ENCODE assay signal across 1 cellular context in genomic region chr7:139133335-139134139, GRCh38.
TF ChIP-seq lines count a peak whose summit lies in the region.

No MANE protein-coding gene starts in this region.

TF ChIP-seq in HepG2, 621 proteins besides CTCF, POLR2A, EP300 and RAD21 (continued from another document and continues in another):
- TF ChIP-seq ZNF687 (CRISPR knock-in tag; IDR thresholded peaks at IDR 0.05), result peak; percentile 95
- peak; percentile 97 for TF ChIP-seq ARID4A (CRISPR knock-in tag; IDR thresholded peaks at IDR 0.05; ENCODE audit: borderline replicate concordance)
- no peak for TF ChIP-seq ZNF33B (CRISPR knock-in tag; IDR thresholded peaks at IDR 0.05)
- no peak for TF ChIP-seq RAD51 (IDR thresholded peaks at IDR 0.05; ENCODE audit: borderline replicate concordance)
- peak; percentile 35 for TF ChIP-seq RARA (CRISPR knock-in tag; IDR thresholded peaks at IDR 0.05)
- peak; percentile 82 for TF ChIP-seq ATF2 (CRISPR knock-in tag; IDR thresholded peaks at IDR 0.05)
- peak; percentile 43; the same call in 1 of the 2 replicates for TF ChIP-seq ZNF761 (CRISPR knock-in tag; conservative IDR thresholded peaks at IDR 0.05)
- peak; percentile 63; the same call in 1 of the 2 replicates for TF ChIP-seq ZNF609 (CRISPR knock-in tag; IDR thresholded peaks at IDR 0.05; ENCODE audit: borderline replicate concordance)
- no peak for TF ChIP-seq ZNF552 (CRISPR knock-in tag; IDR thresholded peaks at IDR 0.05; ENCODE audit: borderline replicate concordance)
- TF ChIP-seq ZNF615 (CRISPR knock-in tag; IDR thresholded peaks at IDR 0.05; ENCODE audit: borderline replicate concordance), result no peak
- peak; percentile 61; the same call in 1 of the 2 replicates for TF ChIP-seq PHF21A (CRISPR knock-in tag; IDR thresholded peaks at IDR 0.05)
- 0 out of 2 replicates have a peak, but pooled peaks have one; percentile 17 for TF ChIP-seq ZNF629 (CRISPR knock-in tag; conservative IDR thresholded peaks at IDR 0.05)
- no peak for TF ChIP-seq ZBTB46 (CRISPR knock-in tag; IDR thresholded peaks at IDR 0.05; ENCODE audit: borderline replicate concordance)
- peak; percentile 73; the same call in 1 of the 2 replicates for TF ChIP-seq RFXANK (CRISPR knock-in tag; IDR thresholded peaks at IDR 0.05)
- TF ChIP-seq ZBTB2 (CRISPR knock-in tag; IDR thresholded peaks at IDR 0.05; ENCODE audit: low read depth), result peak; percentile 60; the same call in 1 of the 2 replicates
- TF ChIP-seq PBX2 (CRISPR knock-in tag; IDR thresholded peaks at IDR 0.05), result no peak
- TF ChIP-seq ARID3A (IDR thresholded peaks at IDR 0.05; ENCODE audit: low read depth, low read length), result no peak
- TF ChIP-seq DZIP1 (CRISPR knock-in tag; IDR thresholded peaks at IDR 0.05), result no peak
- TF ChIP-seq MAX (IDR thresholded peaks at IDR 0.05), result peak; percentile 95
- no peak for TF ChIP-seq NR3C1 (CRISPR knock-in tag; IDR thresholded peaks at IDR 0.05)
- TF ChIP-seq MTF1 (CRISPR knock-in tag; IDR thresholded peaks at IDR 0.05), result no peak
- no peak for TF ChIP-seq ZNF597 (CRISPR knock-in tag; IDR thresholded peaks at IDR 0.05)
- no peak for TF ChIP-seq ZNF34 (CRISPR knock-in tag; IDR thresholded peaks at IDR 0.05; ENCODE audit: borderline replicate concordance)
